8 cellular contexts compared by ENCODE assay signal in the genomic region with DNA sequence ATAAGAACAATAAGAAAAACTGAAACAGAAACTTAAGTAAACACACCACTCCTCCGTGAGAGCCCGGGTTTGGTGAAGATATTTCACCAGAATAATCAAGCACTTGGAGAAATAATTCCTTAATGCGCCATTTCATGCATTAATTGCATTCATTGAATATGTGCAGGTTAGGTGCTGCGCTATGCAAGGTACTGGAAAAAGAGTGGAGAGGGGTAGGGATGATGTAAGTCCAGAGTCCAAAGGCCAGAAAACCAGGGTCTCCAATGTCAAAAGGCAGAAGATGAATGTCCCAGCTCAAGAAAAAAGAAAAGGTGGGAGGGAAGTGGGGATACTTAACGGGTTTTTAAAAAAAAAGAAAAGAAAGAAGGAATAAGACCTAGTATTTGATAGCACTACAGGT. TPM values are rescaled to one million over a fixed set of nuclear protein-coding genes. Genes with fewer than 3 reads are reported as not detected.
DNase-seq lines count a peak whose midpoint lies in the region; ATAC-seq and TF ChIP-seq lines count a peak whose summit lies in the region.

No MANE protein-coding gene starts in this region.

- H3K27ac ChIP-seq in CD4-positive, CD25-positive, alpha-beta regulatory T cell (ENCODE audit: insufficient read depth, low read length, poor library complexity, severe bottlenecking): peak overlapping the region; percentile 25
- H3K27ac ChIP-seq in OCI-LY3 (ENCODE audit: low read length) (no peak overlapping the region), fibroblast of lung (ENCODE audit: insufficient read depth, low read length) (peak overlapping the region; percentile 94), rectal smooth muscle tissue (ENCODE audit: low read depth, low read length) (peak overlapping the region; percentile 62)

- no peak overlapping the region for H3K4me3 Mint-ChIP-seq in CD4-positive, CD25-positive, alpha-beta regulatory T cell

- no peaks in the 10 kb centered on the region for H3K27me3 Mint-ChIP-seq in CD4-positive, CD25-positive, alpha-beta regulatory T cell

- H3K4me1 ChIP-seq in CD4-positive, CD25-positive, alpha-beta regulatory T cell (ENCODE audit: control insufficient read depth, insufficient read depth, low read length, poor library complexity, severe bottlenecking): no peaks in the 10 kb centered on the region
- peaks cover 9% of the 10 kb centered on the region for H3K4me1 ChIP-seq in OCI-LY3 (ENCODE audit: low read length)
- no peaks in the 10 kb centered on the region for H3K4me1 ChIP-seq in fibroblast of lung (ENCODE audit: control insufficient read depth, extremely low read depth, insufficient read depth, low read length)
- no peaks in the 10 kb centered on the region for H3K4me1 ChIP-seq in rectal smooth muscle tissue (ENCODE audit: control insufficient read depth, insufficient read depth, low read length)

- H2AFZ ChIP-seq in OCI-LY3 (ENCODE audit: low read depth, low read length) (peak overlapping the region; percentile 91), fibroblast of lung (ENCODE audit: low read length) (peak overlapping the region; percentile 96)

- H3K9ac ChIP-seq in OCI-LY3 (ENCODE audit: low read length) (peak overlapping the region; percentile 93), fibroblast of lung (ENCODE audit: insufficient read depth, low read length) (no peak overlapping the region), rectal smooth muscle tissue (ENCODE audit: low read length) (no peak overlapping the region)

- no peaks in the 10 kb centered on the region for H3K36me3 ChIP-seq in CD4-positive, CD25-positive, alpha-beta regulatory T cell (ENCODE audit: control insufficient read depth, insufficient read depth, low read length)
- H3K36me3 ChIP-seq in OCI-LY3 (replicated peaks; ENCODE audit: low read depth, low read length) (peaks cover 32% of the 10 kb centered on the region), fibroblast of lung (ENCODE audit: control insufficient read depth, insufficient read depth, low read length) (no peaks in the 10 kb centered on the region), rectal smooth muscle tissue (ENCODE audit: control insufficient read depth, insufficient read depth, low read length) (no peaks in the 10 kb centered on the region)

- peak overlapping the region; percentile 96 for H3K4me3 ChIP-seq in CD4-positive, CD25-positive, alpha-beta regulatory T cell (ENCODE audit: low read depth, low read length)
- H3K4me3 ChIP-seq in OCI-LY3 (ENCODE audit: low read length) (peak overlapping the region; percentile 99), fibroblast of lung (replicated peaks in 1 of 4; ENCODE audit: control extremely low read depth in 1 of 4, insufficient read depth in 1 of 4, low read depth in 3 of 4, low read length in 4 of 4) (peak overlapping the region; percentile 80 to 100 (median 96)), rectal smooth muscle tissue (ENCODE audit: low read length) (peak overlapping the region; percentile 95)

- ATAC-seq in CD4-positive, CD25-positive, alpha-beta regulatory T cell (ENCODE audit: low read depth in 2 of 2): no peak

- H3K36me3 Mint-ChIP-seq in CD4-positive, CD25-positive, alpha-beta regulatory T cell: no peaks in the 10 kb centered on the region

- H4K20me1 ChIP-seq in OCI-LY3 (ENCODE audit: insufficient read depth, low read length): no peaks in the 10 kb centered on the region
- no peaks in the 10 kb centered on the region for H4K20me1 ChIP-seq in fibroblast of lung (ENCODE audit: control insufficient read depth, extremely low read depth, insufficient read depth, low read length)

- DNase-seq in CD4-positive, CD25-positive, alpha-beta regulatory T cell: no peak
- DNase-seq in fibroblast of lung (ENCODE audit: low read depth in 2 of 2): no peak
- DNase-seq in effector CD4-positive, alpha-beta T cell: no peak
- DNase-seq in C1 segment of cervical spinal cord (lab: John Stamatoyannopoulos, UW): no peak
- no peak for DNase-seq in GF-D8 (lab: John Stamatoyannopoulos, UW)
- DNase-seq in activated CD4-positive, alpha-beta T cell treated with anti-CD3 and anti-CD28 coated beads for 1 hour: no peak

- H3K4me2 ChIP-seq in OCI-LY3 (ENCODE audit: low read length) (peak overlapping the region; percentile 62), fibroblast of lung (ENCODE audit: extremely low read depth, insufficient read depth, low read length) (peak overlapping the region; percentile 87)

- no peak for TF ChIP-seq CTCF in OCI-LY3 (IDR thresholded peaks at IDR 0.05; ENCODE audit: low read depth, low read length)
- TF ChIP-seq CTCF in fibroblast of lung (conservative IDR thresholded peaks at IDR 0.05 in 1 of 2, IDR thresholded peaks at IDR 0.05 in 1 of 2; ENCODE audit: low read depth in 1 of 2, low read length in 2 of 2): no peak

- no peak overlapping the region for H3K27ac Mint-ChIP-seq in CD4-positive, CD25-positive, alpha-beta regulatory T cell

- peaks cover 0 to 11% (median 2%) of the 10 kb centered on the region in 4 donors for H3K4me1 Mint-ChIP-seq in CD4-positive, CD25-positive, alpha-beta regulatory T cell

- peaks cover 0 to 14% (median 3%) of the 10 kb centered on the region in 7 donors for H3K9me3 Mint-ChIP-seq in CD4-positive, CD25-positive, alpha-beta regulatory T cell

- peaks cover 18% of the 10 kb centered on the region for H3K79me2 ChIP-seq in OCI-LY3 (ENCODE audit: low read length)
- H3K79me2 ChIP-seq in fibroblast of lung (ENCODE audit: control insufficient read depth, insufficient read depth, low read length): peaks cover 3% of the 10 kb centered on the region

- no peaks in the 10 kb centered on the region for H3K27me3 ChIP-seq in CD4-positive, CD25-positive, alpha-beta regulatory T cell (ENCODE audit: control insufficient read depth, insufficient read depth, low read length)
- H3K27me3 ChIP-seq in OCI-LY3 (ENCODE audit: low read depth, low read length): no peaks in the 10 kb centered on the region
- H3K27me3 ChIP-seq in fibroblast of lung (ENCODE audit: control insufficient read depth, insufficient read depth, low read length): peaks cover 4% of the 10 kb centered on the region
- H3K27me3 ChIP-seq in rectal smooth muscle tissue (ENCODE audit: control insufficient read depth, insufficient read depth, low read length): peaks cover 5% of the 10 kb centered on the region

- H3K9me3 ChIP-seq in CD4-positive, CD25-positive, alpha-beta regulatory T cell (ENCODE audit: control insufficient read depth in 2 of 2, low read length in 2 of 2): peaks cover 49 to 68% of the 10 kb centered on the region in 2 experiments
- H3K9me3 ChIP-seq in OCI-LY3 (ENCODE audit: insufficient read depth, low read length): peaks cover 25% of the 10 kb centered on the region
- no peaks in the 10 kb centered on the region for H3K9me3 ChIP-seq in fibroblast of lung (ENCODE audit: control insufficient read depth, insufficient read depth, low read depth, low read length)

RNA-seq across cellular contexts. Expression of a gene that starts 0.7 kb away (rescaled TPM):
- 1.8 TPM for total RNA-seq in CD4-positive, CD25-positive, alpha-beta regulatory T cell
- 1 to 10 TPM; 1.1 to 3.2 (median 1.6) TPM for polyA plus RNA-seq in CD4-positive, CD25-positive, alpha-beta regulatory T cell
- 2.8 and 5.1 TPM in 2 replicates for total RNA-seq in fibroblast of lung
- 1.4 and 1.5 TPM in 2 replicates for polyA plus RNA-seq in fibroblast of lung
- 1.9 TPM in 2 replicates for polyA plus RNA-seq in fibroblast of lung (2012)
- polyA minus RNA-seq in fibroblast of lung (ENCODE audit: low replicate concordance): not detected in 2 replicates

RNA-seq across cellular contexts. Expression of a gene that starts 45.2 kb away (rescaled TPM):
- total RNA-seq in CD4-positive, CD25-positive, alpha-beta regulatory T cell: 0.52 TPM
- polyA plus RNA-seq in CD4-positive, CD25-positive, alpha-beta regulatory T cell: 1 to 10 TPM in 1 of 4 donors, under 1 TPM in 3; 0.25 to 1.1 (median 0.55) TPM
- total RNA-seq in fibroblast of lung: 6.2 and 9.7 TPM in 2 replicates
- polyA plus RNA-seq in fibroblast of lung: 2.5 and 3.1 TPM in 2 replicates
- polyA plus RNA-seq in fibroblast of lung (2012): 1.5 and 1.9 TPM in 2 replicates
- 0.85 and 2.2 TPM in 2 replicates for polyA minus RNA-seq in fibroblast of lung (ENCODE audit: low replicate concordance)
